In the genomic region with DNA sequence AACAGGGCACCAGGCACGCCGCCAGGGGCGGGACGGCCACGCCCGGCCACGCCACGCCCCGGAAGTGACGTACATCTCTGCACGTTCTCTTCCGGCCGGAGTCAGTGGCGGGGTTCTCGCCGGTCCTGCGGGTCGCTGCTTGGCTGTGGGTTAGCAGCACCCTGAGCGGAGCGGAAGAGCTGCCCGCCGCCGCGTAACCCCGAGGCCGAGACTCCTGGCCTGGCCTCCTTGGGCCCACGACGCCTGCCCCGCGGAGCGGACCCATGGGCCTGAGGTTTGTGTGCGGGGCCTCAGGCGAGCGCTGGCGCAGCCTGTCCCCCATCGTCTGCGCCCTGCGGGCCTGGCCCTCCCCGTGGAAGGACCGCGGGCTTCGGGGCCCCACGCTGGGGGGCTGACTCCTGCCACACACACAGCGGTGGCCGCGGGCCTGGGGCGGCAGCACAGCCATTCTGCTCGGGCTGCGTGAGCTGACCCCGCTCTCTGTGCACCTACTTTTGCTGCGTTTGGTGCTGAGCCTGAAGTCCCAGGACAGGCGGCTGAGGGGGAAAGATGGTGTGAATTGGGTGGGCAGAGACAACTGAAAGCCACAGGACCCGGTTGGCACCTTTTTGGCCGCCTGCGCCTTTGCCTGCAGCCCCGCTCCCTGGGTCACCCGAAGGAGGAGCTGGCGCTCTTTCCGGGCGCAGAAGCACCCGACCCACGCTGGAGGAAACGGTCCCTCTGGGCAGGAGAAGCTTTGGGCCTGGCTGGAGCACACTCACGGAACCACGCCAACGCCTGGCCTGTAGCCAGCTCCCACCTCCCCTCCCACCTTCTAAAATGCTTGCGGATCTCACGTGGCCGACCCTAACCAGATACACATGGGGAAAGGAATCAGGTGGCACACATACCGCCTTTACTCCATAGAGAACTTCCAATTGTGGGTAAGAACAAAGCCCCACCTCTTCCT, we compare ENCODE assay signal across 1 cellular context.
TF ChIP-seq lines count a peak whose summit lies in the region.

No MANE protein-coding gene starts in this region.

TF ChIP-seq in HepG2, 621 proteins besides CTCF, POLR2A, EP300 and RAD21 (continued from another document and continues in another):
- TF ChIP-seq DMTF1 (CRISPR knock-in tag; IDR thresholded peaks at IDR 0.05) (no peak), ZNF780A (CRISPR knock-in tag; IDR thresholded peaks at IDR 0.05) (no peak), ZNF674 (CRISPR knock-in tag; IDR thresholded peaks at IDR 0.05; ENCODE audit: low read depth) (no peak), NR2F1 (CRISPR knock-in tag; IDR thresholded peaks at IDR 0.05) (no peak), ZNF235 (CRISPR knock-in tag; IDR thresholded peaks at IDR 0.05; ENCODE audit: borderline replicate concordance) (peak; percentile 73; the same call in 1 of the 2 replicates), MXD3 (CRISPR knock-in tag; IDR thresholded peaks at IDR 0.05) (peak; percentile 57), TAF15 (IDR thresholded peaks at IDR 0.05; ENCODE audit: low read depth, low read length, poor library complexity, severe bottlenecking) (no peak), TRIM24 (CRISPR knock-in tag; IDR thresholded peaks at IDR 0.05) (no peak), SP140L (CRISPR knock-in tag; IDR thresholded peaks at IDR 0.05; ENCODE audit: borderline replicate concordance) (no peak), ZNF546 (CRISPR knock-in tag; conservative IDR thresholded peaks at IDR 0.05) (no peak), ZSCAN9 (CRISPR knock-in tag; IDR thresholded peaks at IDR 0.05; ENCODE audit: borderline replicate concordance) (no peak), ZNF572 (CRISPR knock-in tag; IDR thresholded peaks at IDR 0.05) (no peak), HOXD1 (CRISPR knock-in tag; IDR thresholded peaks at IDR 0.05) (no peak), PHF20 (CRISPR knock-in tag; IDR thresholded peaks at IDR 0.05) (peak; percentile 81), SIX1 (CRISPR knock-in tag; IDR thresholded peaks at IDR 0.05; ENCODE audit: borderline replicate concordance) (no peak), ZNF362 (CRISPR knock-in tag; IDR thresholded peaks at IDR 0.05; ENCODE audit: borderline replicate concordance) (no peak), ZNF883 (CRISPR knock-in tag; IDR thresholded peaks at IDR 0.05; ENCODE audit: not compliant biosample characterization) (peak; percentile 68), KLF16 (CRISPR knock-in tag; IDR thresholded peaks at IDR 0.05) (peak in 1 of 2 experiments; percentile 25; a peak in 1 of 4 replicates), HNRNPH1 (optimal IDR thresholded peaks at IDR 0.05; ENCODE audit: low read depth, low read length) (no peak), ZNF446 (CRISPR knock-in tag; IDR thresholded peaks at IDR 0.05) (no peak), RORA (CRISPR knock-in tag; IDR thresholded peaks at IDR 0.05) (no peak), CREM (IDR thresholded peaks at IDR 0.05) (peak; percentile 54; the same call in 1 of the 2 replicates), CREM (CRISPR knock-in tag; IDR thresholded peaks at IDR 0.05) (no peak), ZNF776 (CRISPR knock-in tag; IDR thresholded peaks at IDR 0.05) (peak; percentile 89; the same call in 1 of the 2 replicates), MNT (IDR thresholded peaks at IDR 0.05) (peak; percentile 36; the same call in 1 of the 2 replicates), NKX3-1 (CRISPR knock-in tag; IDR thresholded peaks at IDR 0.05) (0 out of 2 replicates have a peak, but pooled peaks have one; percentile 76), ZFP36 (IDR thresholded peaks at IDR 0.05; ENCODE audit: borderline replicate concordance, low read depth, low read length, partially characterized antibody) (no peak), RNF2 (conservative IDR thresholded peaks at IDR 0.05; ENCODE audit: low read depth) (no peak), LCORL (IDR thresholded peaks at IDR 0.05) (no peak), LCORL (CRISPR knock-in tag; IDR thresholded peaks at IDR 0.05) (peak; percentile 55; the same call in 1 of the 2 replicates), ZNF577 (CRISPR knock-in tag; IDR thresholded peaks at IDR 0.05; ENCODE audit: borderline replicate concordance, low read depth) (no peak), XBP1 (CRISPR knock-in tag; IDR thresholded peaks at IDR 0.05) (no peak), ZNF33B (CRISPR knock-in tag; IDR thresholded peaks at IDR 0.05) (no peak), MED13 (CRISPR knock-in tag; IDR thresholded peaks at IDR 0.05) (no peak), WIZ (CRISPR knock-in tag; IDR thresholded peaks at IDR 0.05) (no peak), ZMYM3 (CRISPR knock-in tag; IDR thresholded peaks at IDR 0.05) (no peak), KDM2A (CRISPR knock-in tag; IDR thresholded peaks at IDR 0.05; ENCODE audit: borderline replicate concordance, low read depth) (peak; percentile 77), ZBTB1 (CRISPR knock-in tag; IDR thresholded peaks at IDR 0.05; ENCODE audit: borderline replicate concordance) (no peak), CCAR2 (optimal IDR thresholded peaks at IDR 0.05; ENCODE audit: low read depth, low read length) (no peak), MYNN (CRISPR knock-in tag; IDR thresholded peaks at IDR 0.05; ENCODE audit: low read depth) (no peak), NR2F6 (IDR thresholded peaks at IDR 0.05) (no peak), NR2F6 (CRISPR knock-in tag; IDR thresholded peaks at IDR 0.05) (peak; percentile 29; the same call in 1 of the 2 replicates), BORCS8-MEF2B (CRISPR knock-in tag; IDR thresholded peaks at IDR 0.05) (peak; percentile 38; the same call in 1 of the 2 replicates), ATF7 (IDR thresholded peaks at IDR 0.05) (no peak), ATF7 (CRISPR knock-in tag; IDR thresholded peaks at IDR 0.05) (peak; percentile 39; the same call in 1 of the 2 replicates), CBX5 (CRISPR knock-in tag; IDR thresholded peaks at IDR 0.05; ENCODE audit: borderline replicate concordance) (no peak), ETV5 (CRISPR knock-in tag; IDR thresholded peaks at IDR 0.05; ENCODE audit: borderline replicate concordance) (peak; percentile 95), SMARCE1 (IDR thresholded peaks at IDR 0.05; ENCODE audit: borderline replicate concordance) (no peak)
- TF ChIP-seq, protein P1, sequence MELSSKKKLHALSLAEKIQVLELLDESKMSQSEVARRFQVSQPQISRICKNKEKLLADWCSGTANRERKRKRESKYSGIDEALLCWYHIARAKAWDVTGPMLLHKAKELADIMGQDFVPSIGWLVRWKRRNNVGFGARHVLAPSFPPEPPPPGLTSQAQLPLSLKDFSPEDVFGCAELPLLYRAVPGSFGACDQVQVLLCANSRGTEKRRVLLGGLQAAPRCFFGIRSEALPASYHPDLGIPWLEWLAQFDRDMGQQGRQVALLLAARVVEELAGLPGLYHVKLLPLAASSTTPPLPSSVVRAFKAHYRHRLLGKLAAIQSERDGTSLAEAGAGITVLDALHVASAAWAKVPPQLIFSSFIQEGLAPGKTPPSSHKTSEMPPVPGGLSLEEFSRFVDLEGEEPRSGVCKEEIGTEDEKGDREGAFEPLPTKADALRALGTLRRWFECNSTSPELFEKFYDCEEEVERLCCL (CRISPR knock-in tag; IDR thresholded peaks at IDR 0.05; ENCODE audit: borderline replicate concordance), result no peak
- TF ChIP-seq, protein P2, sequence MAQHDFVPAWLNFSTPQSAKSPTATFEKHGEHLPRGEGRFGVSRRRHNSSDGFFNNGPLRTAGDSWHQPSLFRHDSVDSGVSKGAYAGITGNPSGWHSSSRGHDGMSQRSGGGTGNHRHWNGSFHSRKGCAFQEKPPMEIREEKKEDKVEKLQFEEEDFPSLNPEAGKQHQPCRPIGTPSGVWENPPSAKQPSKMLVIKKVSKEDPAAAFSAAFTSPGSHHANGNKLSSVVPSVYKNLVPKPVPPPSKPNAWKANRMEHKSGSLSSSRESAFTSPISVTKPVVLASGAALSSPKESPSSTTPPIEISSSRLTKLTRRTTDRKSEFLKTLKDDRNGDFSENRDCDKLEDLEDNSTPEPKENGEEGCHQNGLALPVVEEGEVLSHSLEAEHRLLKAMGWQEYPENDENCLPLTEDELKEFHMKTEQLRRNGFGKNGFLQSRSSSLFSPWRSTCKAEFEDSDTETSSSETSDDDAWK (CRISPR knock-in tag; IDR thresholded peaks at IDR 0.05), result no peak
- TF ChIP-seq, protein P3, sequence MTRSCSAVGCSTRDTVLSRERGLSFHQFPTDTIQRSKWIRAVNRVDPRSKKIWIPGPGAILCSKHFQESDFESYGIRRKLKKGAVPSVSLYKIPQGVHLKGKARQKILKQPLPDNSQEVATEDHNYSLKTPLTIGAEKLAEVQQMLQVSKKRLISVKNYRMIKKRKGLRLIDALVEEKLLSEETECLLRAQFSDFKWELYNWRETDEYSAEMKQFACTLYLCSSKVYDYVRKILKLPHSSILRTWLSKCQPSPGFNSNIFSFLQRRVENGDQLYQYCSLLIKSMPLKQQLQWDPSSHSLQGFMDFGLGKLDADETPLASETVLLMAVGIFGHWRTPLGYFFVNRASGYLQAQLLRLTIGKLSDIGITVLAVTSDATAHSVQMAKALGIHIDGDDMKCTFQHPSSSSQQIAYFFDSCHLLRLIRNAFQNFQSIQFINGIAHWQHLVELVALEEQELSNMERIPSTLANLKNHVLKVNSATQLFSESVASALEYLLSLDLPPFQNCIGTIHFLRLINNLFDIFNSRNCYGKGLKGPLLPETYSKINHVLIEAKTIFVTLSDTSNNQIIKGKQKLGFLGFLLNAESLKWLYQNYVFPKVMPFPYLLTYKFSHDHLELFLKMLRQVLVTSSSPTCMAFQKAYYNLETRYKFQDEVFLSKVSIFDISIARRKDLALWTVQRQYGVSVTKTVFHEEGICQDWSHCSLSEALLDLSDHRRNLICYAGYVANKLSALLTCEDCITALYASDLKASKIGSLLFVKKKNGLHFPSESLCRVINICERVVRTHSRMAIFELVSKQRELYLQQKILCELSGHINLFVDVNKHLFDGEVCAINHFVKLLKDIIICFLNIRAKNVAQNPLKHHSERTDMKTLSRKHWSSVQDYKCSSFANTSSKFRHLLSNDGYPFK (CRISPR knock-in tag; IDR thresholded peaks at IDR 0.05; ENCODE audit: borderline replicate concordance), result no peak
- TF ChIP-seq, protein P4, sequence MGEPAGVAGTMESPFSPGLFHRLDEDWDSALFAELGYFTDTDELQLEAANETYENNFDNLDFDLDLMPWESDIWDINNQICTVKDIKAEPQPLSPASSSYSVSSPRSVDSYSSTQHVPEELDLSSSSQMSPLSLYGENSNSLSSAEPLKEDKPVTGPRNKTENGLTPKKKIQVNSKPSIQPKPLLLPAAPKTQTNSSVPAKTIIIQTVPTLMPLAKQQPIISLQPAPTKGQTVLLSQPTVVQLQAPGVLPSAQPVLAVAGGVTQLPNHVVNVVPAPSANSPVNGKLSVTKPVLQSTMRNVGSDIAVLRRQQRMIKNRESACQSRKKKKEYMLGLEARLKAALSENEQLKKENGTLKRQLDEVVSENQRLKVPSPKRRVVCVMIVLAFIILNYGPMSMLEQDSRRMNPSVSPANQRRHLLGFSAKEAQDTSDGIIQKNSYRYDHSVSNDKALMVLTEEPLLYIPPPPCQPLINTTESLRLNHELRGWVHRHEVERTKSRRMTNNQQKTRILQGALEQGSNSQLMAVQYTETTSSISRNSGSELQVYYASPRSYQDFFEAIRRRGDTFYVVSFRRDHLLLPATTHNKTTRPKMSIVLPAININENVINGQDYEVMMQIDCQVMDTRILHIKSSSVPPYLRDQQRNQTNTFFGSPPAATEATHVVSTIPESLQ (CRISPR knock-in tag; conservative IDR thresholded peaks at IDR 0.05), result 0 out of 2 replicates have a peak, but pooled peaks have one; percentile 34
